ENCODE assay signal across 9 cellular contexts in genomic region chr15:100373037-100373896, GRCh38. TPM values are rescaled to one million over a fixed set of nuclear protein-coding genes. Genes with fewer than 3 reads are reported as not detected.
DNase-seq lines count a peak whose midpoint lies in the region; ATAC-seq and TF ChIP-seq lines count a peak whose summit lies in the region.
"Had no signal": no experiment of that assay in that cellular context is flagged by ENCODE, and none has a peak within 500 bp of the region (broad histone marks: within the 10 kb centered on the region; RNA-seq: fewer than 3 reads in every experiment).

No MANE protein-coding gene starts in this region.

- no peak overlapping the region for H3K27ac Mint-ChIP-seq in activated naive CD4-positive, alpha-beta T cell treated with anti-CD3 and anti-CD28 coated beads for 36 hours
- no peak overlapping the region for H3K27ac Mint-ChIP-seq in naive thymus-derived CD8-positive, alpha-beta T cell

- H3K27me3 Mint-ChIP-seq in activated naive CD4-positive, alpha-beta T cell treated with anti-CD3 and anti-CD28 coated beads for 36 hours (ENCODE audit: low read depth) = peaks cover 33% of the 10 kb centered on the region
- H3K27me3 Mint-ChIP-seq in naive thymus-derived CD8-positive, alpha-beta T cell = peaks cover 32 to 53% (median 37%) of the 10 kb centered on the region in 5 donors

- H3K27me3 ChIP-seq in esophagus muscularis mucosa = peaks cover 0 to 33% (median 2%) of the 10 kb centered on the region in 4 donors
- peaks cover 0 to 10% (median 3%) of the 10 kb centered on the region in 4 donors for H3K27me3 ChIP-seq in upper lobe of left lung

- H3K9me3 ChIP-seq in esophagus muscularis mucosa (peaks cover 0 to 18% (median 10%) of the 10 kb centered on the region in 4 donors), upper lobe of left lung (peaks cover 3 to 7% (median 4%) of the 10 kb centered on the region in 4 donors)

- H3K4me1 ChIP-seq in esophagus muscularis mucosa (peaks cover 0 to 14% (median 11%) of the 10 kb centered on the region in 4 donors), upper lobe of left lung (peaks cover 0 to 9% (median 2%) of the 10 kb centered on the region in 4 donors)

- H3K27ac ChIP-seq in esophagus muscularis mucosa (replicated peaks in 1 of 4) = peak overlapping the region; percentile 26 to 62 (median 56)
- peak overlapping the region in 1 of 4 donors; percentile 52 for H3K27ac ChIP-seq in upper lobe of left lung

- 5% methylated on average over 7 of the region's 83 CpGs for WGBS in esophagus muscularis mucosa
- WGBS in upper lobe of left lung, 2 donors = 2 to 6% methylated on average over 6 to 26 of the region's 83 CpGs

- peak overlapping the region; percentile 49 to 60 (median 52) for H3K4me3 ChIP-seq in esophagus muscularis mucosa
- H3K4me3 ChIP-seq in upper lobe of left lung = peak overlapping the region; percentile 10 to 45 (median 38)

- TF ChIP-seq POLR2A in esophagus muscularis mucosa (IDR thresholded peaks at IDR 0.05; ENCODE audit: low read depth) = no peak
- no peak for TF ChIP-seq POLR2A in upper lobe of left lung (IDR thresholded peaks at IDR 0.05)

- peak; percentile 40 to 71 for ATAC-seq in naive thymus-derived CD8-positive, alpha-beta T cell
- ATAC-seq in upper lobe of left lung (ENCODE audit: low FRiP score in 2 of 2) = peak in 1 of 2 donors; percentile 48
- ATAC-seq in HG02588 (IDR thresholded peaks at IDR 0.05; ENCODE audit: unreplicated experiment) = no peak

- peak overlapping the region; percentile 25 for H3K4me3 Mint-ChIP-seq in activated naive CD4-positive, alpha-beta T cell treated with anti-CD3 and anti-CD28 coated beads for 36 hours
- peak overlapping the region in 7 of 10 donors; percentile 4 to 81 (median 60) for H3K4me3 Mint-ChIP-seq in naive thymus-derived CD8-positive, alpha-beta T cell

- TF ChIP-seq CTCF in esophagus muscularis mucosa (IDR thresholded peaks at IDR 0.05) (no peak), upper lobe of left lung (IDR thresholded peaks at IDR 0.05) (no peak)

- CTCF ChIA-PET in activated naive CD4-positive, alpha-beta T cell treated with anti-CD3 and anti-CD28 coated beads for 36 hours (lab: Charles Lee) = no interaction called here

- DNase-seq in activated naive CD4-positive, alpha-beta T cell treated with anti-CD3 and anti-CD28 coated beads for 36 hours = peak; percentile 17
- DNase-seq in activated naive CD4-positive, alpha-beta T cell (lab: John Stamatoyannopoulos, UW) = no peak
- DNase-seq in esophagus muscularis mucosa (ENCODE audit: extremely low spot score) = no peak
- DNase-seq in naive thymus-derived CD8-positive, alpha-beta T cell = peak in 1 of 10 donors; percentile 2
- peak in 1 of 2 donors; percentile 81 for DNase-seq in upper lobe of left lung
- DNase-seq in NCI-H345 (lab: John Stamatoyannopoulos, UW) = no peak
- no peak for DNase-seq in NCI-H2029 treated with DMSO at 0.1 percent for 48 hours (lab: John Stamatoyannopoulos, UW)
- DNase-seq: SHP77 treated with DMSO at 0.1 percent for 48 hours had no signal

- no peaks in the 10 kb centered on the region for H3K36me3 ChIP-seq in esophagus muscularis mucosa
- no peaks in the 10 kb centered on the region for H3K36me3 ChIP-seq in upper lobe of left lung

- H3K9me3 Mint-ChIP-seq in activated naive CD4-positive, alpha-beta T cell treated with anti-CD3 and anti-CD28 coated beads for 36 hours = peaks cover 17% of the 10 kb centered on the region
- peaks cover 6 to 37% (median 20%) of the 10 kb centered on the region in 9 donors for H3K9me3 Mint-ChIP-seq in naive thymus-derived CD8-positive, alpha-beta T cell

- intact Hi-C loops in activated naive CD4-positive, alpha-beta T cell treated with anti-CD3 and anti-CD28 coated beads for 36 hours (cut with micrococcal nuclease) = no loop called here
- intact Hi-C loops in esophagus muscularis mucosa (cut with DNase I) = no loop called here

- TF ChIP-seq EP300 in esophagus muscularis mucosa (IDR thresholded peaks at IDR 0.05) = no peak
- TF ChIP-seq EP300 in upper lobe of left lung (IDR thresholded peaks at IDR 0.05) = no peak

- H3K4me1 Mint-ChIP-seq in activated naive CD4-positive, alpha-beta T cell treated with anti-CD3 and anti-CD28 coated beads for 36 hours (ENCODE audit: low read depth) = peaks cover 10% of the 10 kb centered on the region
- peaks cover 3 to 9% (median 6%) of the 10 kb centered on the region in 4 donors for H3K4me1 Mint-ChIP-seq in naive thymus-derived CD8-positive, alpha-beta T cell

- POLR2A ChIA-PET in naive thymus-derived CD8-positive, alpha-beta T cell (lab: Charles Lee) = no interaction called here

- H3K36me3 Mint-ChIP-seq in activated naive CD4-positive, alpha-beta T cell treated with anti-CD3 and anti-CD28 coated beads for 36 hours (ENCODE audit: low read depth) = peaks cover 8% of the 10 kb centered on the region
- peaks cover 8 to 28% (median 15%) of the 10 kb centered on the region in 3 donors for H3K36me3 Mint-ChIP-seq in naive thymus-derived CD8-positive, alpha-beta T cell

RNA-seq across cellular contexts. Expression of gene ADAMTS17, which starts 31.5 kb away (rescaled TPM):
- total RNA-seq in activated naive CD4-positive, alpha-beta T cell treated with anti-CD3 and anti-CD28 coated beads for 36 hours = 1 to 10 TPM in 1 of 2 experiments, under 1 TPM in 1; 0.81 to 1.0 TPM
- total RNA-seq in esophagus muscularis mucosa (10 to 100 TPM in 1 of 4 donors, 1 to 10 TPM in 3; 5.3 to 12.0 (median 6.6) TPM), upper lobe of left lung (10 to 100 TPM in 1 of 6 donors, 1 to 10 TPM in 5; 3.2 to 11.5 (median 5.7) TPM)
- total RNA-seq in naive thymus-derived CD8-positive, alpha-beta T cell = 1 to 10 TPM; 2.4 to 4.6 TPM
- 1 to 10 TPM in 1 of 3 donors, under 1 TPM in 2; 0.20 to 1.8 (median 0.29) TPM for polyA plus RNA-seq in naive thymus-derived CD8-positive, alpha-beta T cell
